24 cellular contexts compared by ENCODE assay signal in the genomic region with DNA sequence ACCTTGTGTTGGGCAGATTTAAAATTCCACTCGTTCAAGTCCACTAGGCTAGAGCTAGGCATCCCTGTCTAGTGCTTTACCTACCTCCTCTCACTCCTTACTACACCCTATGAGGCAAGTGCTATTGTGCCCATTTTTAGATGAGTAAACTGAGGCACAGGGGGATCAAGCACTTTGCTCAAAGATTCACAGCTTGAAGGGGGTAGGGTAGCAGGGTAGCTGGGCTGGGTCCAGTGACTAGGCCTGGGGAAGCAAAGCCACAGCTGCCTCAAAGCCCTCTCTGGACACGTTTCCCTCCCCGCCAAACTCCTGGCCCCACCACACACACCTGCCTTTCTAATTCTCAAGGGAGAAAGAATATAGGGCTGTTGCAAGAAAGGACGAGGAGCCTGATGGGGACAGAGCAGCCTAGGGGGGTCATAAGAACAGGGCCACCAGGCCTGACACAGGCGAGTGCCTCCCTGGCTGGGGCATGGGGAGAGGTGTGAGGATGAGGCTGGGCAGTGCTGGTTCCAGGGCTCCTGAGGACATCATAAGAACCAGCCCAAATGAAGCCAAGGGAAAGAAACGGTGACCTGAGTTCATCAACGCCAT.
"Had no signal": no experiment of that assay in that cellular context is flagged by ENCODE, and none has a peak within 500 bp of the region (broad histone marks: within the 10 kb centered on the region; RNA-seq: fewer than 3 reads in every experiment).

No MANE protein-coding gene starts in this region.

- H3K9me3 Mint-ChIP-seq: activated CD4-positive, alpha-beta T cell treated with anti-CD3 and anti-CD28 coated beads, Interleukin-2, amount 10 ng/mL, durations not matched to agents 7 days and 5 days; activated CD8-positive, alpha-beta T cell treated with anti-CD3 and anti-CD28 coated beads for 36 hours; activated naive CD4-positive, alpha-beta T cell treated with anti-CD3 and anti-CD28 coated beads, Interleukin-2, amount 50 U/mL, for 24 hours; central memory CD8-positive, alpha-beta T cell; memory B cell; naive B cell; type B pancreatic cell had no signal

- H3K4me1 Mint-ChIP-seq: activated CD4-positive, alpha-beta T cell treated with anti-CD3 and anti-CD28 coated beads, Interleukin-2, amount 10 ng/mL, durations not matched to agents 7 days and 5 days; activated CD8-positive, alpha-beta memory T cell treated with anti-CD3 and anti-CD28 coated beads, Interleukin-2, amount 10 ng/mL, durations not matched to agents 7 days and 5 days; activated naive CD4-positive, alpha-beta T cell treated with anti-CD3 and anti-CD28 coated beads, Interleukin-2, amount 50 U/mL, for 24 hours; central memory CD8-positive, alpha-beta T cell; memory B cell; naive B cell had no signal

- ATAC-seq: activated CD8-positive, alpha-beta memory T cell treated with anti-CD3 and anti-CD28 coated beads, Interleukin-2, amount 10 ng/mL, durations not matched to agents 7 days and 5 days; activated CD8-positive, alpha-beta T cell treated with anti-CD3 and anti-CD28 coated beads for 36 hours; gastrocnemius medialis; mucosa of descending colon had no signal

- H3K27me3 ChIP-seq: adrenal gland, dorsolateral prefrontal cortex, esophagus squamous epithelium, gastrocnemius medialis, sigmoid colon had no signal

- H3K9me3 ChIP-seq: adrenal gland, esophagus squamous epithelium, gastrocnemius medialis, mucosa of descending colon, sigmoid colon, thoracic aorta had no signal

- H3K27me3 Mint-ChIP-seq: activated CD4-positive, alpha-beta T cell treated with anti-CD3 and anti-CD28 coated beads, Interleukin-2, amount 10 ng/mL, durations not matched to agents 7 days and 5 days; activated CD8-positive, alpha-beta memory T cell treated with anti-CD3 and anti-CD28 coated beads, Interleukin-2, amount 10 ng/mL, durations not matched to agents 7 days and 5 days; activated CD8-positive, alpha-beta T cell treated with anti-CD3 and anti-CD28 coated beads for 36 hours; activated naive CD4-positive, alpha-beta T cell treated with anti-CD3 and anti-CD28 coated beads, Interleukin-2, amount 50 U/mL, for 24 hours; central memory CD8-positive, alpha-beta T cell; memory B cell; naive B cell; type B pancreatic cell had no signal

- DNase-seq: activated CD4-positive, alpha-beta T cell treated with anti-CD3 and anti-CD28 coated beads, Interleukin-2, amount 10 ng/mL, durations not matched to agents 7 days and 5 days; activated CD4-positive, CD25-positive, alpha-beta regulatory T cell treated with anti-CD3 and anti-CD28 coated beads, Interleukin-2, amount 50 U/mL, for 72 hours; activated CD8-positive, alpha-beta memory T cell treated with anti-CD3 and anti-CD28 coated beads, Interleukin-2, amount 10 ng/mL, durations not matched to agents 7 days and 5 days; activated CD8-positive, alpha-beta T cell treated with anti-CD3 and anti-CD28 coated beads for 36 hours; activated gamma-delta T cell treated with Interleukin-2 at 50 U/mL for 16 hours; activated T-cell treated with anti-CD3 and anti-CD28 coated beads, Interleukin-2, amount 50 U/mL, for 1 hour; esophagus squamous epithelium; gastrocnemius medialis; hippocampal formation; mucosa of descending colon; naive B cell; occipital lobe; sigmoid colon; stimulated activated CD4-positive, alpha-beta T cell treated with anti-CD3 and anti-CD28 coated beads, Interleukin-15, amount 100 ng/mL, for 24 hours; stimulated activated naive CD4-positive, alpha-beta T cell; T-helper 1 cell; WERI-Rb-1 had no signal

- H3K36me3 Mint-ChIP-seq: activated CD8-positive, alpha-beta memory T cell treated with anti-CD3 and anti-CD28 coated beads, Interleukin-2, amount 10 ng/mL, durations not matched to agents 7 days and 5 days; activated naive CD4-positive, alpha-beta T cell treated with anti-CD3 and anti-CD28 coated beads, Interleukin-2, amount 50 U/mL, for 24 hours; naive B cell; type B pancreatic cell had no signal

- H3K4me3 Mint-ChIP-seq: activated CD4-positive, alpha-beta T cell treated with anti-CD3 and anti-CD28 coated beads, Interleukin-2, amount 10 ng/mL, durations not matched to agents 7 days and 5 days; activated CD8-positive, alpha-beta memory T cell treated with anti-CD3 and anti-CD28 coated beads, Interleukin-2, amount 10 ng/mL, durations not matched to agents 7 days and 5 days; activated CD8-positive, alpha-beta T cell treated with anti-CD3 and anti-CD28 coated beads for 36 hours; activated naive CD4-positive, alpha-beta T cell treated with anti-CD3 and anti-CD28 coated beads, Interleukin-2, amount 50 U/mL, for 24 hours; central memory CD8-positive, alpha-beta T cell; memory B cell; naive B cell; type B pancreatic cell had no signal

- H3K27ac Mint-ChIP-seq: activated CD8-positive, alpha-beta memory T cell treated with anti-CD3 and anti-CD28 coated beads, Interleukin-2, amount 10 ng/mL, durations not matched to agents 7 days and 5 days; activated CD8-positive, alpha-beta T cell treated with anti-CD3 and anti-CD28 coated beads for 36 hours; activated naive CD4-positive, alpha-beta T cell treated with anti-CD3 and anti-CD28 coated beads, Interleukin-2, amount 50 U/mL, for 24 hours; memory B cell; type B pancreatic cell had no signal

- H3K27ac ChIP-seq: adrenal gland, dorsolateral prefrontal cortex, esophagus squamous epithelium, gastrocnemius medialis, sigmoid colon, thoracic aorta, WERI-Rb-1 had no signal
